1 cellular context compared by ENCODE assay signal in genomic region chr11:57485217-57486007, GRCh38.
TF ChIP-seq lines count a peak whose summit lies in the region.

No MANE protein-coding gene starts in this region.

TF ChIP-seq in HEK293, 187 proteins besides CTCF, POLR2A, EP300 and RAD21 (continued from another document):
- TF ChIP-seq ZNF280D (tag by site-specific recombination; IDR thresholded peaks at IDR 0.05): no peak
- TF ChIP-seq ZNF664 (tag by site-specific recombination; IDR thresholded peaks at IDR 0.05): peak; percentile 79
